9 cellular contexts compared by ENCODE assay signal in genomic region chr7:33757563-33758165, GRCh38.
DNase-seq lines count a peak whose midpoint lies in the region; ATAC-seq, FAIRE-seq and TF ChIP-seq lines count a peak whose summit lies in the region.
"Had no signal": no experiment of that assay in that cellular context is flagged by ENCODE, and none has a peak within 500 bp of the region (broad histone marks: within the 10 kb centered on the region; RNA-seq: fewer than 3 reads in every experiment).

No MANE protein-coding gene starts in this region.

- ATAC-seq in HG03469 (IDR thresholded peaks at IDR 0.05; ENCODE audit: unreplicated experiment) (no peak), GM21786 (IDR thresholded peaks at IDR 0.05; ENCODE audit: unreplicated experiment) (no peak)
- ATAC-seq: left colon had no signal

- H3K9me3 Mint-ChIP-seq in progenitor cell of endocrine pancreas (ENCODE audit: low read depth) = no peaks in the 10 kb centered on the region
- H3K9me3 Mint-ChIP-seq in activated CD4-positive, alpha-beta memory T cell treated with anti-CD3 and anti-CD28 coated beads for 36 hours = no peaks in the 10 kb centered on the region

- H3K4me3 Mint-ChIP-seq in progenitor cell of endocrine pancreas (ENCODE audit: low read depth) = no peak overlapping the region
- H3K4me3 Mint-ChIP-seq in activated CD4-positive, alpha-beta memory T cell treated with anti-CD3 and anti-CD28 coated beads for 36 hours = no peak overlapping the region

- H3K36me3 ChIP-seq in HAP-1 (replicated peaks) = no peaks in the 10 kb centered on the region
- H3K36me3 ChIP-seq in OCI-LY3 (replicated peaks; ENCODE audit: low read depth, low read length) = no peaks in the 10 kb centered on the region
- H3K36me3 ChIP-seq in endothelial cell of umbilical vein (ENCODE audit: control insufficient read depth in 2 of 2, extremely low read depth in 1 of 2, insufficient read depth in 2 of 2, low read length in 2 of 2) = no peaks in the 10 kb centered on the region

- H3K9me1 ChIP-seq in endothelial cell of umbilical vein (replicated peaks; ENCODE audit: control insufficient read depth, extremely low read depth, insufficient read depth, low read length) = no peaks in the 10 kb centered on the region

- dilution Hi-C loops in endothelial cell of umbilical vein (cut with MboI; ENCODE audit: extremely low pct_ligation_motif_present, low sequenced_read_pairs) = no loop called here

- no peak overlapping the region for H3K4me2 ChIP-seq in OCI-LY3 (ENCODE audit: low read length)
- no peak overlapping the region for H3K4me2 ChIP-seq in endothelial cell of umbilical vein (ENCODE audit: insufficient read depth, low read length)

- H3K36me3 Mint-ChIP-seq in progenitor cell of endocrine pancreas (ENCODE audit: insufficient read depth) = no peaks in the 10 kb centered on the region
- no peaks in the 10 kb centered on the region for H3K36me3 Mint-ChIP-seq in activated CD4-positive, alpha-beta memory T cell treated with anti-CD3 and anti-CD28 coated beads for 36 hours

- intact Hi-C loops in endothelial cell of umbilical vein (cut with micrococcal nuclease) = loop anchor here (1.0 to 5.0 kb wide), 6 partner anchors 41 to 570 kb away; partner anchors contain the start of gene BMPER
- intact Hi-C loops in activated CD4-positive, alpha-beta memory T cell treated with anti-CD3 and anti-CD28 coated beads for 36 hours (cut with micrococcal nuclease) = loop anchor here (2.0 to 10.0 kb wide), 3 partner anchors 137 to 513 kb away; no protein-coding TSS in a partner anchor

- no peaks in the 10 kb centered on the region for H3K79me2 ChIP-seq in OCI-LY3 (ENCODE audit: low read length)
- no peaks in the 10 kb centered on the region for H3K79me2 ChIP-seq in endothelial cell of umbilical vein (ENCODE audit: control insufficient read depth, insufficient read depth, low read length)

- no peaks in the 10 kb centered on the region for H3K27me3 ChIP-seq in HAP-1 (ENCODE audit: low read depth)
- H3K27me3 ChIP-seq in OCI-LY3 (ENCODE audit: low read depth, low read length) = no peaks in the 10 kb centered on the region
- no peaks in the 10 kb centered on the region for H3K27me3 ChIP-seq in endothelial cell of umbilical vein (ENCODE audit: control insufficient read depth in 2 of 2, insufficient read depth in 2 of 2, low read length in 2 of 2)

- H3K4me1 ChIP-seq in HAP-1 (no peaks in the 10 kb centered on the region), OCI-LY3 (ENCODE audit: low read length) (peaks cover 20% of the 10 kb centered on the region), endothelial cell of umbilical vein (ENCODE audit: control insufficient read depth, extremely low read depth, insufficient read depth, low read length) (peaks cover 8% of the 10 kb centered on the region)

- H4K20me1 ChIP-seq in OCI-LY3 (ENCODE audit: insufficient read depth, low read length) = no peaks in the 10 kb centered on the region
- H4K20me1 ChIP-seq in endothelial cell of umbilical vein (replicated peaks; ENCODE audit: control insufficient read depth, extremely low read depth, insufficient read depth, low read length) = no peaks in the 10 kb centered on the region

- DNase-seq in DMS 273 (lab: John Stamatoyannopoulos, UW; ENCODE audit: unreplicated experiment) (peak; percentile 78), HAP-1 (ENCODE audit: low spot score in 2 of 2) (peak; percentile 12 to 45), endothelial cell of umbilical vein (ENCODE audit: low read depth, low spot score) (peak; percentile 58), progenitor cell of endocrine pancreas (ENCODE audit: low spot score, unreplicated experiment) (no peak)
- no peak for DNase-seq in activated CD4-positive, alpha-beta memory T cell treated with anti-CD3 and anti-CD28 coated beads for 36 hours

- peaks cover 83% of the 10 kb centered on the region for H3K27me3 Mint-ChIP-seq in progenitor cell of endocrine pancreas
- peaks cover 1% of the 10 kb centered on the region for H3K27me3 Mint-ChIP-seq in activated CD4-positive, alpha-beta memory T cell treated with anti-CD3 and anti-CD28 coated beads for 36 hours

- POLR2A ChIA-PET in endothelial cell of umbilical vein (lab: Charles Lee) = no interaction called here
- POLR2A ChIA-PET in activated CD4-positive, alpha-beta memory T cell treated with anti-CD3 and anti-CD28 coated beads for 36 hours (lab: Charles Lee) = no interaction called here

- no peak overlapping the region for H3K27ac Mint-ChIP-seq in progenitor cell of endocrine pancreas
- no peak overlapping the region for H3K27ac Mint-ChIP-seq in activated CD4-positive, alpha-beta memory T cell treated with anti-CD3 and anti-CD28 coated beads for 36 hours

- FAIRE-seq in endothelial cell of umbilical vein (lab: Jason Lieb, UNC) = peak; percentile 85

- TF ChIP-seq POLR2A in endothelial cell of umbilical vein (IDR thresholded peaks at IDR 0.05; ENCODE audit: low read depth, low read length) = no peak

- H3K27ac ChIP-seq in OCI-LY3 (ENCODE audit: low read length) (no peak overlapping the region), endothelial cell of umbilical vein (ENCODE audit: insufficient read depth, low read depth, low read length) (no peak overlapping the region)

- in situ Hi-C loops in HAP-1 (cut with MboI; ENCODE audit: low sequenced_read_pairs) = no loop called here

- H2AFZ ChIP-seq in OCI-LY3 (ENCODE audit: low read depth, low read length) (no peak overlapping the region), endothelial cell of umbilical vein (ENCODE audit: low read depth, low read length) (no peak overlapping the region)

- no TSS peak for BruUV-seq in endothelial cell of umbilical vein (replicated peaks; lab: Mats Ljungman, UMichigan)

- H3K9me3 ChIP-seq in HAP-1 (no peaks in the 10 kb centered on the region), OCI-LY3 (ENCODE audit: insufficient read depth, low read length) (no peaks in the 10 kb centered on the region), endothelial cell of umbilical vein (replicated peaks; ENCODE audit: control insufficient read depth, insufficient read depth, low read length) (no peaks in the 10 kb centered on the region)

- CTCF ChIA-PET in endothelial cell of umbilical vein (lab: Charles Lee) = interaction anchor here (0.7 to 8.0 kb wide), 20 partner anchors 9 to 514 kb away, joined by 3 to 114 read pairs (median 4); no protein-coding TSS in a partner anchor
- CTCF ChIA-PET in activated CD4-positive, alpha-beta memory T cell treated with anti-CD3 and anti-CD28 coated beads for 36 hours (lab: Charles Lee) = interaction anchor here (0.6 to 4.7 kb wide), 10 partner anchors 9 to 571 kb away, joined by 3 to 30 read pairs (median 3); no protein-coding TSS in a partner anchor

- peaks cover 7% of the 10 kb centered on the region for H3K4me1 Mint-ChIP-seq in progenitor cell of endocrine pancreas (ENCODE audit: low read depth)
- H3K4me1 Mint-ChIP-seq in activated CD4-positive, alpha-beta memory T cell treated with anti-CD3 and anti-CD28 coated beads for 36 hours (ENCODE audit: low read depth) = no peaks in the 10 kb centered on the region

- TF ChIP-seq CTCF in OCI-LY3 (IDR thresholded peaks at IDR 0.05; ENCODE audit: low read depth, low read length) (peak; percentile 49), endothelial cell of umbilical vein (IDR thresholded peaks at IDR 0.05; ENCODE audit: extremely low read depth in 1 of 2, insufficient read depth in 1 of 2, low read depth in 1 of 2, low read length in 2 of 2) (peak; percentile 31 to 35), progenitor cell of endocrine pancreas (IDR thresholded peaks at IDR 0.05; ENCODE audit: unreplicated experiment) (peak; percentile 78)

- H3K9ac ChIP-seq in OCI-LY3 (ENCODE audit: low read length) (no peak overlapping the region), endothelial cell of umbilical vein (replicated peaks; ENCODE audit: extremely low read depth, insufficient read depth, low read length) (no peak overlapping the region)

- no peak overlapping the region for H3K4me3 ChIP-seq in HAP-1
- H3K4me3 ChIP-seq in OCI-LY3 (ENCODE audit: low read length) = no peak overlapping the region
- H3K4me3 ChIP-seq in endothelial cell of umbilical vein (replicated peaks in 1 of 3; ENCODE audit: insufficient read depth in 1 of 3, low read depth in 1 of 3, low read length in 3 of 3) = no peak overlapping the region

TF ChIP-seq in endothelial cell of umbilical vein, 7 proteins besides CTCF, POLR2A, EP300 and RAD21:
- no peak for TF ChIP-seq POLR2AphosphoS5 (IDR thresholded peaks at IDR 0.05; ENCODE audit: insufficient read depth, low read depth, low read length)

Comparison
In these comparisons a context has a peak if more than half of its experiments do, and no peak if none do; other contexts are left out.
1. DNase-seq: peak in DMS 273 (single experiment), HAP-1 (2 of 2) and endothelial cell of umbilical vein (single experiment); none in progenitor cell of endocrine pancreas (single experiment) and activated CD4-positive, alpha-beta memory T cell treated with anti-CD3 and anti-CD28 coated beads for 36 hours (single experiment).
2. Peak in every context shown above with its lines, with median percentiles within 50 percentile points of each other: CTCF ChIP-seq.